ENCODE assay signal across 24 cellular contexts in the genomic region with DNA sequence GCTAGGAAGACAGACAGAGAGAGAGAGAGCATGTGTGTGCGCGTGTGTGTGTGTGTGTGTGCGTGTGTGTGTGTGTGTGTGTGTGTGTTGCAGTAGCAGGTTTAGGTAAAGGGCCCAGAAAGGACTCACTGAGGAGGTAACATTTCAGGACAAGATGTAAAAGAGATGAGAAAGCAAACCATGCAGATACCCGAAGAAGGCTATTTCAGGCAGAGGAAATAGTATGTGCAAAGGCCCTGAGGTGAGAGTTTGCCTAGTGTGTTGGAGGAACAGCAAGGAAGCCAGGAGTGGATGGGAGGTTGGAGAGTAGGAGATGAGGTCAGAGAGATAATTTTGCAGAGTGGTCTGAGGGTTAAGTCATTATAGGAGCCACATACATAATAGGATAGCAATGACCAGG.
"Had no signal": no experiment of that assay in that cellular context is flagged by ENCODE, and none has a peak within 500 bp of the region (broad histone marks: within the 10 kb centered on the region; RNA-seq: fewer than 3 reads in every experiment).

No MANE protein-coding gene starts in this region.

- DNase-seq: IMR-90, Karpas-422, KG1, MG63, NCI-H1092, NCI-H1105 treated with DMSO at 0.1 percent for 48 hours, NCI-H1417 treated with DMSO at 0.1 percent for 48 hours, NCI-H146, NCI-H1694 treated with DMSO at 0.1 percent for 48 hours, NCI-H1930, NCI-H2081, NCI-H2107, NCI-H226, NCI-H446, NCI-H510A, NCI-H524 treated with DMSO at 0.1 percent for 48 hours, NCI-H69, NCI-H774, Right ventricle myocardium superior, RPMI8226, SIG-M5 had no signal

- ATAC-seq: HepG2 had no signal

- H3K36me3 ChIP-seq: MG63, SJSA1 had no signal

- H3K9me3 ChIP-seq: MG63, SJSA1 had no signal

- H3K27me3 ChIP-seq: MG63, SJSA1 had no signal

- H3K4me3 ChIP-seq: MG63, SJSA1, SK-N-MC had no signal

- H3K27ac ChIP-seq: SJSA1, SK-N-MC had no signal
